16 cellular contexts compared by ENCODE assay signal in genomic region chr16:89106533-89107208, GRCh38. TPM values are rescaled to one million over a fixed set of nuclear protein-coding genes. Genes with fewer than 3 reads are reported as not detected.
DNase-seq lines count a peak whose midpoint lies in the region; ATAC-seq and TF ChIP-seq lines count a peak whose summit lies in the region.
"Had no signal": no experiment of that assay in that cellular context is flagged by ENCODE, and none has a peak within 500 bp of the region (broad histone marks: within the 10 kb centered on the region; RNA-seq: fewer than 3 reads in every experiment).

No MANE protein-coding gene starts in this region.

- peaks cover 64 to 90% (median 75%) of the 10 kb centered on the region in 11 experiments for H3K36me3 ChIP-seq in BLaER1 treated with 17β-estradiol and CSF1 and Interleukin-3, amounts not matched to agents 10 nM and 100 nM
- H3K36me3 ChIP-seq in neuronal stem cell (replicated peaks in 1 of 2; ENCODE audit: control insufficient read depth in 2 of 2, insufficient read depth in 2 of 2, low read length in 2 of 2) = peaks cover 47 to 84% of the 10 kb centered on the region in 2 donors
- H3K36me3 ChIP-seq in prostate gland = peaks cover 11 to 20% of the 10 kb centered on the region in 2 donors

- no peak for TF ChIP-seq POLR2A in prostate gland (IDR thresholded peaks at IDR 0.05)

- H3K4me2 ChIP-seq in BLaER1 treated with 17β-estradiol and CSF1 and Interleukin-3, amounts not matched to agents 10 nM and 100 nM = peak overlapping the region; percentile 9 to 99 (median 80); a peak in 21 of 22 replicates
- no peak overlapping the region for H3K4me2 ChIP-seq in neuronal stem cell (ENCODE audit: insufficient read depth, low read length, poor library complexity, severe bottlenecking)

- peaks cover 26 to 62% (median 56%) of the 10 kb centered on the region in 11 experiments; a peak in 21 of 22 replicates for H4K20me1 ChIP-seq in BLaER1 treated with 17β-estradiol and CSF1 and Interleukin-3, amounts not matched to agents 10 nM and 100 nM

- no peak overlapping the region for H2BK120ac ChIP-seq in neuronal stem cell (ENCODE audit: low read depth, low read length)

- ATAC-seq in HG03520 (IDR thresholded peaks at IDR 0.05; ENCODE audit: unreplicated experiment) = no peak
- ATAC-seq: GM12878 had no signal

- H2AFZ ChIP-seq in neuronal stem cell (ENCODE audit: low read length) = no peak overlapping the region

- H3K27me3 ChIP-seq in BLaER1 treated with 17β-estradiol and CSF1 and Interleukin-3, amounts not matched to agents 10 nM and 100 nM = 0 out of 22 replicates have a peak, but pooled peaks cover 0 to 5% (median 0%) of the 10 kb centered on the region in 11 experiments
- H3K27me3 ChIP-seq in neuronal stem cell (ENCODE audit: control insufficient read depth in 3 of 3, insufficient read depth in 3 of 3, low read depth in 1 of 3, low read length in 3 of 3) = no peaks in the 10 kb centered on the region
- H3K27me3 ChIP-seq in prostate gland (replicated peaks; ENCODE audit: insufficient read depth) = no peaks in the 10 kb centered on the region

- intact Hi-C loops in prostate gland (cut with DNase I) = no loop called here

- H3K23ac ChIP-seq in neuronal stem cell (ENCODE audit: low read depth, low read length, poor library complexity) = peak overlapping the region; percentile 65

- no peak overlapping the region for H3K4ac ChIP-seq in neuronal stem cell (ENCODE audit: low read length)

- no peak for TF ChIP-seq CTCF in prostate gland (IDR thresholded peaks at IDR 0.05)

- no peak overlapping the region for H2BK5ac ChIP-seq in neuronal stem cell (ENCODE audit: low read length)

- H2BK12ac ChIP-seq in neuronal stem cell (ENCODE audit: low read length) = no peak overlapping the region

- peak overlapping the region in 3 of 11 experiments; percentile 6 to 50 (median 12); a peak in 1 of 22 replicates for H3K9ac ChIP-seq in BLaER1 treated with 17β-estradiol and CSF1 and Interleukin-3, amounts not matched to agents 10 nM and 100 nM
- H3K9ac ChIP-seq in neuronal stem cell (ENCODE audit: low read depth, low read length, poor library complexity) = no peak overlapping the region

- H3K79me1 ChIP-seq in neuronal stem cell (ENCODE audit: low read depth, low read length) = peaks cover 13% of the 10 kb centered on the region

- H3K14ac ChIP-seq in neuronal stem cell (ENCODE audit: low read length) = no peak overlapping the region

- no peak overlapping the region for H2BK15ac ChIP-seq in neuronal stem cell (ENCODE audit: low read length)

- H3K4me3 ChIP-seq in BLaER1 treated with 17β-estradiol and CSF1 and Interleukin-3, amounts not matched to agents 10 nM and 100 nM = 0 out of 20 replicates have a peak overlapping the region, but pooled peaks of 1 of the 10 experiments have one; percentile 12
- H3K4me3 ChIP-seq in neuronal stem cell (ENCODE audit: low read length in 2 of 2) (no peak overlapping the region), prostate gland (no peak overlapping the region)
- H3K4me3 ChIP-seq: GM12878 had no signal

- H2AK5ac ChIP-seq in neuronal stem cell (ENCODE audit: low read depth, low read length) = no peak overlapping the region

- peaks cover 60 to 88% (median 67%) of the 10 kb centered on the region in 10 experiments for H3K4me1 ChIP-seq in BLaER1 treated with 17β-estradiol and CSF1 and Interleukin-3, amounts not matched to agents 10 nM and 100 nM
- no peaks in the 10 kb centered on the region for H3K4me1 ChIP-seq in neuronal stem cell (ENCODE audit: control insufficient read depth in 2 of 2, insufficient read depth in 1 of 2, low read depth in 1 of 2, low read length in 2 of 2)
- H3K4me1 ChIP-seq in prostate gland (replicated peaks) = no peaks in the 10 kb centered on the region

- peaks cover 8 to 21% (median 16%) of the 10 kb centered on the region in 11 experiments; a peak in 21 of 22 replicates for H3K9me3 ChIP-seq in BLaER1 treated with 17β-estradiol and CSF1 and Interleukin-3, amounts not matched to agents 10 nM and 100 nM (replicated peaks in 1 of 11)
- H3K9me3 ChIP-seq in neuronal stem cell (replicated peaks in 1 of 2; ENCODE audit: control insufficient read depth in 2 of 2, insufficient read depth in 1 of 2, low read depth in 1 of 2, low read length in 2 of 2) (peaks cover 0 to 4% of the 10 kb centered on the region in 2 donors), prostate gland (no peaks in the 10 kb centered on the region)

- peak overlapping the region in 2 of 11 experiments; percentile 8 to 20; a peak in 2 of 22 replicates for H3K27ac ChIP-seq in BLaER1 treated with 17β-estradiol and CSF1 and Interleukin-3, amounts not matched to agents 10 nM and 100 nM
- no peak overlapping the region for H3K27ac ChIP-seq in neuronal stem cell (replicated peaks; ENCODE audit: low read length)
- H3K27ac ChIP-seq in prostate gland = no peak overlapping the region

- no peak overlapping the region for H3K18ac ChIP-seq in neuronal stem cell (ENCODE audit: low read length)

- DNase-seq in G401 (ENCODE audit: low spot score) = peak; percentile 93
- peak; percentile 34 to 55 for DNase-seq in cerebellar nuclear complex (lab: John Stamatoyannopoulos, UW)
- DNase-seq in neuronal stem cell (ENCODE audit: low spot score) = no peak
- DNase-seq in prostate gland (ENCODE audit: low spot score) = no peak
- DNase-seq in NCI-H1694 (lab: John Stamatoyannopoulos, UW) = no peak
- DNase-seq: DND-41, GDM1, HCEC 1CT, KG1, NCI-H146, NCI-H2081 treated with DMSO at 0.1 percent for 48 hours, NCI-H446, RPMI8226 had no signal

- no peak overlapping the region for H4K8ac ChIP-seq in neuronal stem cell (ENCODE audit: low read depth, low read length)

- in situ Hi-C loops in G401 (cut with HindIII; ENCODE audit: low sequenced_read_pairs) = no loop called here

- no CpG with 5 or more reads among the region's 15 CpGs for WGBS in neuronal stem cell (ENCODE audit: extremely low coverage in 2 of 2, insufficient read length in 2 of 2, insufficient replicate concordance in 1 of 2), 2 donors
- 78% methylated on average over 15 of the region's 15 CpGs for WGBS in prostate gland

- no peak overlapping the region for H4K91ac ChIP-seq in neuronal stem cell (ENCODE audit: low read depth, low read length, poor library complexity)

RNA-seq across cellular contexts. Expression of gene ACSF3, which starts 13.0 kb away (rescaled TPM):
- total RNA-seq in G401 (2014; rRNA removed; shearing (Covaris generic)) = 38.0 and 38.7 TPM in 2 replicates
- 8.9 TPM for polyA plus RNA-seq in neuronal stem cell (2013, experiment 1 of 2)
- 9.7 TPM for polyA plus RNA-seq in neuronal stem cell (2013, experiment 2 of 2)
- 10 to 100 TPM; 42.1 to 80.5 TPM for total RNA-seq in prostate gland

Comparison
In these comparisons a context has a peak if more than half of its experiments do, and no peak if none do; other contexts are left out.
1. DNase-seq: peak in G401 (single experiment) and cerebellar nuclear complex (2 of 2); none in neuronal stem cell (single experiment), prostate gland (single experiment) and NCI-H1694 (single experiment).